2 cellular contexts compared by ENCODE assay signal in the genomic region with DNA sequence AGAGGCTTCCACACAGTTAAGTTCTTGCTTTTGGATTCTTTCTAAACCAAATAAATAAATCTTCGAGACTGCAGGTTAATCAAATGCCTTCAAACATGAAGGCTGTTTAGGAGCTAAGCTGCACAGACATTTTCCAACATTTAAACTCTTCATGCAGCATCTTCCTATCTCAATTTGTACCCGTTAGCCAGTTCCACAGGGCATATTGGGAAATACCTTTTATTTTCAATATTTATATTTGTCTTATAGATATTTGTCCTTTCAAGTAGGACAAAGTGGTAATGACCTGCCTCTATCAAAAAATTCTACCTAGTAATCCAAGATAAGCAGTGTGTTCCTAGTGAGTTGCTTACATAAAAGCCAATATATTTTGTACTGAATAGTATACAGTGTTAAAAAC.
A peak's percentile ranks its signal among the peaks of the same experiment; 100 is the strongest.
TF ChIP-seq lines count a peak whose summit lies in the region.

No MANE protein-coding gene starts in this region.

TF ChIP-seq in liver, 16 proteins besides CTCF, POLR2A, EP300 and RAD21 (continued from another document):
- TF ChIP-seq, protein P1, sequence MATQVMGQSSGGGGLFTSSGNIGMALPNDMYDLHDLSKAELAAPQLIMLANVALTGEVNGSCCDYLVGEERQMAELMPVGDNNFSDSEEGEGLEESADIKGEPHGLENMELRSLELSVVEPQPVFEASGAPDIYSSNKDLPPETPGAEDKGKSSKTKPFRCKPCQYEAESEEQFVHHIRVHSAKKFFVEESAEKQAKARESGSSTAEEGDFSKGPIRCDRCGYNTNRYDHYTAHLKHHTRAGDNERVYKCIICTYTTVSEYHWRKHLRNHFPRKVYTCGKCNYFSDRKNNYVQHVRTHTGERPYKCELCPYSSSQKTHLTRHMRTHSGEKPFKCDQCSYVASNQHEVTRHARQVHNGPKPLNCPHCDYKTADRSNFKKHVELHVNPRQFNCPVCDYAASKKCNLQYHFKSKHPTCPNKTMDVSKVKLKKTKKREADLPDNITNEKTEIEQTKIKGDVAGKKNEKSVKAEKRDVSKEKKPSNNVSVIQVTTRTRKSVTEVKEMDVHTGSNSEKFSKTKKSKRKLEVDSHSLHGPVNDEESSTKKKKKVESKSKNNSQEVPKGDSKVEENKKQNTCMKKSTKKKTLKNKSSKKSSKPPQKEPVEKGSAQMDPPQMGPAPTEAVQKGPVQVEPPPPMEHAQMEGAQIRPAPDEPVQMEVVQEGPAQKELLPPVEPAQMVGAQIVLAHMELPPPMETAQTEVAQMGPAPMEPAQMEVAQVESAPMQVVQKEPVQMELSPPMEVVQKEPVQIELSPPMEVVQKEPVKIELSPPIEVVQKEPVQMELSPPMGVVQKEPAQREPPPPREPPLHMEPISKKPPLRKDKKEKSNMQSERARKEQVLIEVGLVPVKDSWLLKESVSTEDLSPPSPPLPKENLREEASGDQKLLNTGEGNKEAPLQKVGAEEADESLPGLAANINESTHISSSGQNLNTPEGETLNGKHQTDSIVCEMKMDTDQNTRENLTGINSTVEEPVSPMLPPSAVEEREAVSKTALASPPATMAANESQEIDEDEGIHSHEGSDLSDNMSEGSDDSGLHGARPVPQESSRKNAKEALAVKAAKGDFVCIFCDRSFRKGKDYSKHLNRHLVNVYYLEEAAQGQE (IDR thresholded peaks at IDR 0.05) = no peak
- TF ChIP-seq NR2F2 (IDR thresholded peaks at IDR 0.05) (no peak), RXRA (IDR thresholded peaks at IDR 0.05) (peak; percentile 19 to 48), YY1 (IDR thresholded peaks at IDR 0.05) (no peak), FOXA2 (IDR thresholded peaks at IDR 0.05) (no peak), JUND (IDR thresholded peaks at IDR 0.05) (no peak)
- TF ChIP-seq, protein P2, sequence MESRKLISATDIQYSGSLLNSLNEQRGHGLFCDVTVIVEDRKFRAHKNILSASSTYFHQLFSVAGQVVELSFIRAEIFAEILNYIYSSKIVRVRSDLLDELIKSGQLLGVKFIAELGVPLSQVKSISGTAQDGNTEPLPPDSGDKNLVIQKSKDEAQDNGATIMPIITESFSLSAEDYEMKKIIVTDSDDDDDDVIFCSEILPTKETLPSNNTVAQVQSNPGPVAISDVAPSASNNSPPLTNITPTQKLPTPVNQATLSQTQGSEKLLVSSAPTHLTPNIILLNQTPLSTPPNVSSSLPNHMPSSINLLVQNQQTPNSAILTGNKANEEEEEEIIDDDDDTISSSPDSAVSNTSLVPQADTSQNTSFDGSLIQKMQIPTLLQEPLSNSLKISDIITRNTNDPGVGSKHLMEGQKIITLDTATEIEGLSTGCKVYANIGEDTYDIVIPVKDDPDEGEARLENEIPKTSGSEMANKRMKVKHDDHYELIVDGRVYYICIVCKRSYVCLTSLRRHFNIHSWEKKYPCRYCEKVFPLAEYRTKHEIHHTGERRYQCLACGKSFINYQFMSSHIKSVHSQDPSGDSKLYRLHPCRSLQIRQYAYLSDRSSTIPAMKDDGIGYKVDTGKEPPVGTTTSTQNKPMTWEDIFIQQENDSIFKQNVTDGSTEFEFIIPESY (IDR thresholded peaks at IDR 0.05) = no peak

TF ChIP-seq in HepG2, 621 proteins besides CTCF, POLR2A, EP300 and RAD21 (continued from another document):
- TF ChIP-seq, protein P3, sequence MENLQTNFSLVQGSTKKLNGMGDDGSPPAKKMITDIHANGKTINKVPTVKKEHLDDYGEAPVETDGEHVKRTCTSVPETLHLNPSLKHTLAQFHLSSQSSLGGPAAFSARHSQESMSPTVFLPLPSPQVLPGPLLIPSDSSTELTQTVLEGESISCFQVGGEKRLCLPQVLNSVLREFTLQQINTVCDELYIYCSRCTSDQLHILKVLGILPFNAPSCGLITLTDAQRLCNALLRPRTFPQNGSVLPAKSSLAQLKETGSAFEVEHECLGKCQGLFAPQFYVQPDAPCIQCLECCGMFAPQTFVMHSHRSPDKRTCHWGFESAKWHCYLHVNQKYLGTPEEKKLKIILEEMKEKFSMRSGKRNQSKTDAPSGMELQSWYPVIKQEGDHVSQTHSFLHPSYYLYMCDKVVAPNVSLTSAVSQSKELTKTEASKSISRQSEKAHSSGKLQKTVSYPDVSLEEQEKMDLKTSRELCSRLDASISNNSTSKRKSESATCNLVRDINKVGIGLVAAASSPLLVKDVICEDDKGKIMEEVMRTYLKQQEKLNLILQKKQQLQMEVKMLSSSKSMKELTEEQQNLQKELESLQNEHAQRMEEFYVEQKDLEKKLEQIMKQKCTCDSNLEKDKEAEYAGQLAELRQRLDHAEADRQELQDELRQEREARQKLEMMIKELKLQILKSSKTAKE (CRISPR knock-in tag; IDR thresholded peaks at IDR 0.05; ENCODE audit: borderline replicate concordance) = no peak
- no peak for TF ChIP-seq MAF1 (CRISPR knock-in tag; IDR thresholded peaks at IDR 0.05; ENCODE audit: borderline replicate concordance)
- no peak for TF ChIP-seq KMT2A (CRISPR knock-in tag; IDR thresholded peaks at IDR 0.05)
- no peak for TF ChIP-seq GATA4 (IDR thresholded peaks at IDR 0.05; ENCODE audit: borderline replicate concordance, low read depth)
- TF ChIP-seq ZNF17 (CRISPR knock-in tag; IDR thresholded peaks at IDR 0.05) = no peak
- TF ChIP-seq, protein P4, sequence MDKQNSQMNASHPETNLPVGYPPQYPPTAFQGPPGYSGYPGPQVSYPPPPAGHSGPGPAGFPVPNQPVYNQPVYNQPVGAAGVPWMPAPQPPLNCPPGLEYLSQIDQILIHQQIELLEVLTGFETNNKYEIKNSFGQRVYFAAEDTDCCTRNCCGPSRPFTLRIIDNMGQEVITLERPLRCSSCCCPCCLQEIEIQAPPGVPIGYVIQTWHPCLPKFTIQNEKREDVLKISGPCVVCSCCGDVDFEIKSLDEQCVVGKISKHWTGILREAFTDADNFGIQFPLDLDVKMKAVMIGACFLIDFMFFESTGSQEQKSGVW (CRISPR knock-in tag; IDR thresholded peaks at IDR 0.05; ENCODE audit: borderline replicate concordance) = no peak
- TF ChIP-seq TBX2 (CRISPR knock-in tag; IDR thresholded peaks at IDR 0.05; ENCODE audit: borderline replicate concordance) = no peak
TF ChIP-seq in HepG2: peak in this region for 0.
